20 cellular contexts compared by ENCODE assay signal in genomic region chr14:79583738-79584405, GRCh38.
DNase-seq lines count a peak whose midpoint lies in the region; ATAC-seq, FAIRE-seq and TF ChIP-seq lines count a peak whose summit lies in the region.
"Had no signal": no experiment of that assay in that cellular context is flagged by ENCODE, and none has a peak within 500 bp of the region (broad histone marks: within the 10 kb centered on the region; RNA-seq: fewer than 3 reads in every experiment).

No MANE protein-coding gene starts in this region.

- TF ChIP-seq POLR2A in IMR-90 (IDR thresholded peaks at IDR 0.05; ENCODE audit: low read depth, low read length): no peak

- H2BK15ac ChIP-seq in IMR-90 (ENCODE audit: low read depth, low read length): peak overlapping the region; percentile 95

- dilution Hi-C loops in IMR-90 (cut with HindIII; ENCODE audit: low sequenced_read_pairs, unreplicated experiment): no loop called here

- H3K4me1 ChIP-seq in IMR-90 (ENCODE audit: control insufficient read depth, insufficient read depth, low read length): peaks cover 14% of the 10 kb centered on the region
- H3K4me1 ChIP-seq: left lung, Peyer's patch had no signal

- ATAC-seq in IMR-90 (ENCODE audit: low read depth): peak; percentile 36
- ATAC-seq: right cardiac atrium; stimulated activated naive CD8-positive, alpha-beta T cell treated with anti-CD3 and anti-CD28 coated beads, Interleukin-15, amount 100 ng/mL, for 72 hours had no signal

- peak overlapping the region; percentile 87 for H3K56ac ChIP-seq in IMR-90 (ENCODE audit: extremely low read depth, insufficient read depth, low read length)

- H2BK20ac ChIP-seq in IMR-90 (ENCODE audit: low read depth, low read length): peak overlapping the region; percentile 94

- peak overlapping the region; percentile 92 for H4K91ac ChIP-seq in IMR-90 (ENCODE audit: insufficient read depth, low read depth, low read length)

- H3K27me3 ChIP-seq in AG04450 (ENCODE audit: control insufficient read depth, insufficient read depth, low read length) (no peaks in the 10 kb centered on the region), IMR-90 (ENCODE audit: control insufficient read depth, insufficient read depth, low read length) (no peaks in the 10 kb centered on the region), bronchial epithelial cell (ENCODE audit: control insufficient read depth, insufficient read depth, low read length) (no peaks in the 10 kb centered on the region)
- H3K27me3 ChIP-seq: dorsolateral prefrontal cortex, left lung, neutrophil, Peyer's patch had no signal

- peaks cover 2% of the 10 kb centered on the region; the same call in 1 of the 2 replicates for H3K9me3 ChIP-seq in AG04450 (ENCODE audit: control insufficient read depth, insufficient read depth, low read length)
- no peaks in the 10 kb centered on the region for H3K9me3 ChIP-seq in IMR-90 (ENCODE audit: control insufficient read depth, insufficient read depth, low read length)
- H3K9me3 ChIP-seq: left lung, neutrophil, Peyer's patch had no signal

- peak overlapping the region; percentile 49 for H2AK5ac ChIP-seq in IMR-90 (ENCODE audit: low read depth, low read length)

- CTCF ChIA-PET in AG04450 (lab: Charles Lee): interaction anchor here (0.6 to 1.5 kb wide), 6 partner anchors 8 to 650 kb away, joined by 3 to 7 read pairs (median 4); no protein-coding TSS in a partner anchor
- CTCF ChIA-PET in IMR-90 (lab: Yijun Ruan, JAX): interaction anchor here (1.0 to 1.5 kb wide), 3 partner anchors 19 to 77 kb away, joined by 3 to 4 read pairs (median 3); no protein-coding TSS in a partner anchor

- H3K4ac ChIP-seq in IMR-90 (ENCODE audit: low read depth, low read length): peak overlapping the region; percentile 88

- peak overlapping the region; percentile 47; the same call in 1 of the 2 replicates for H4K5ac ChIP-seq in IMR-90 (ENCODE audit: low read depth, low read length)

- H3K27ac ChIP-seq in AG04450 (ENCODE audit: low read depth, low read length) (peak overlapping the region; percentile 72), IMR-90 (ENCODE audit: insufficient read depth, low read length) (peak overlapping the region; percentile 85; the same call in 1 of the 2 replicates)
- H3K27ac ChIP-seq: left lung, neutrophil, Peyer's patch had no signal

- H3K9ac ChIP-seq in IMR-90 (ENCODE audit: low read depth, low read length): no peak overlapping the region; the same call in 1 of the 2 replicates

- no peak overlapping the region for H2AFZ ChIP-seq in IMR-90 (replicated peaks; ENCODE audit: low read length, poor library complexity)

- no CpG with 5 or more reads among the region's 4 CpGs for WGBS in IMR-90 (ENCODE audit: extremely low coverage in 2 of 2, insufficient read length in 1 of 2), 2 experiments

- POLR2A ChIA-PET in AG04450 (lab: Yijun Ruan, JAX) (interaction anchor here (2.0 kb wide), 1 partner anchor 15 kb away, joined by 6 read pairs; no protein-coding TSS in a partner anchor), IMR-90 (lab: Charles Lee; ENCODE audit: unreplicated experiment) (no interaction called here)

- peak overlapping the region; percentile 94 for H3K18ac ChIP-seq in IMR-90 (ENCODE audit: low read depth, low read length)

- peak overlapping the region; percentile 95 for H2BK120ac ChIP-seq in IMR-90 (ENCODE audit: low read depth, low read length)

- H3K79me1 ChIP-seq in IMR-90 (ENCODE audit: low read depth in 1 of 2, low read length in 2 of 2): no peaks in the 10 kb centered on the region

- TF ChIP-seq CTCF in AG04450 (IDR thresholded peaks at IDR 0.05; ENCODE audit: low read depth, low read length): no peak
- no peak for TF ChIP-seq CTCF in IMR-90 (conservative IDR thresholded peaks at IDR 0.05; ENCODE audit: low read depth, low read length)
- TF ChIP-seq CTCF in bronchial epithelial cell (IDR thresholded peaks at IDR 0.05; ENCODE audit: insufficient read depth, low read length, severe bottlenecking): no peak

- H4K8ac ChIP-seq in IMR-90 (ENCODE audit: low read depth in 2 of 2, low read length in 2 of 2): peak overlapping the region; percentile 80 to 87

- intact Hi-C loops in IMR-90 (cut with micrococcal nuclease): loop anchor here (2.0 to 10.0 kb wide), 6 partner anchors 215 to 1271 kb away; no protein-coding TSS in a partner anchor

- peak overlapping the region; percentile 32; the same call in 1 of the 2 replicates for H3K4me2 ChIP-seq in IMR-90 (ENCODE audit: low read depth, low read length)

- no TSS peak for BruUV-seq in IMR-90 (replicated peaks; lab: Mats Ljungman, UMichigan)

- no peaks in the 10 kb centered on the region for H3K36me3 ChIP-seq in IMR-90 (ENCODE audit: control insufficient read depth, insufficient read depth, low read length)
- H3K36me3 ChIP-seq in bronchial epithelial cell (ENCODE audit: control insufficient read depth, insufficient read depth, low read length): no peaks in the 10 kb centered on the region
- H3K36me3 ChIP-seq: left lung, neutrophil, Peyer's patch had no signal

- H3K4me3 ChIP-seq in AG04450 (ENCODE audit: low read depth, low read length) (no peak overlapping the region), IMR-90 (ENCODE audit: insufficient read depth, low read depth, low read length) (no peak overlapping the region), bronchial epithelial cell (ENCODE audit: low read depth, low read length) (no peak overlapping the region)
- H3K4me3 ChIP-seq: dorsolateral prefrontal cortex, left lung, Peyer's patch had no signal

- peak overlapping the region; percentile 84 for H3K23ac ChIP-seq in IMR-90 (ENCODE audit: low read depth, low read length)

- no peak overlapping the region for H2AK9ac ChIP-seq in IMR-90 (replicated peaks; ENCODE audit: low read depth, low read length, poor library complexity)

- H3K9me1 ChIP-seq in IMR-90 (ENCODE audit: insufficient read depth, low read length): peaks cover 7% of the 10 kb centered on the region; the same call in 1 of the 2 replicates

- no peaks in the 10 kb centered on the region for H4K20me1 ChIP-seq in IMR-90 (ENCODE audit: insufficient read depth, low read length)

- DNase-seq in AG04450 (ENCODE audit: low read depth, low spot score): peak; percentile 18
- DNase-seq in IMR-90: peak; percentile 88
- DNase-seq in bronchial epithelial cell (ENCODE audit: low read depth): peak; percentile 50
- DNase-seq in iris pigment epithelial cell (ENCODE audit: low read depth): peak; percentile 88
- DNase-seq in NCI-H510A (lab: John Stamatoyannopoulos, UW): no peak
- DNase-seq in germinal center (ENCODE audit: low spot score): no peak
- no peak for DNase-seq in NCI-H128 (lab: John Stamatoyannopoulos, UW; ENCODE audit: unreplicated experiment)
- DNase-seq in NCI-H1105 treated with DMSO at 0.1 percent for 48 hours (lab: John Stamatoyannopoulos, UW): no peak
- DNase-seq: activated CD4-positive, alpha-beta T cell treated with anti-CD3 and anti-CD28 coated beads, Interleukin-2, amount 10 ng/mL, durations not matched to agents 24 days and 14 days; activated CD8-positive, alpha-beta memory T cell treated with anti-CD3 and anti-CD28 coated beads, Interleukin-2, amount 50 U/mL, for 48 hours; dorsolateral prefrontal cortex; left lung; NCI-H1092; Peyer's patch; right cardiac atrium; stimulated activated naive CD8-positive, alpha-beta T cell treated with anti-CD3 and anti-CD28 coated beads, Interleukin-15, amount 100 ng/mL, for 72 hours had no signal

- peak overlapping the region; percentile 62 for H3K14ac ChIP-seq in IMR-90 (replicated peaks; ENCODE audit: low read depth, low read length)

- H2BK5ac ChIP-seq in IMR-90 (ENCODE audit: low read depth, low read length, poor library complexity, severe bottlenecking): peak overlapping the region; percentile 95

- in situ Hi-C loops in IMR-90 (cut with MboI; ENCODE audit: low sequenced_read_pairs): no loop called here

- no peak for FAIRE-seq in bronchial epithelial cell (lab: Jason Lieb, UNC)
- FAIRE-seq: G401.6, GM12892, TTC549 had no signal

- TF ChIP-seq RAD21 in IMR-90 (IDR thresholded peaks at IDR 0.05; ENCODE audit: low read length): no peak

TF ChIP-seq in IMR-90, 13 proteins besides CTCF, POLR2A, EP300 and RAD21:
- TF ChIP-seq RFX5 (IDR thresholded peaks at IDR 0.05; ENCODE audit: low read depth, low read length) (no peak), FOS (IDR thresholded peaks at IDR 0.05; ENCODE audit: low read depth, low read length) (peak; percentile 34; the same call in 1 of the 2 replicates), CEBPB (IDR thresholded peaks at IDR 0.05; ENCODE audit: low read depth, low read length) (peak; percentile 77)
TF ChIP-seq in IMR-90: peak in this region for 2.

Comparison
In these comparisons a context has a peak if more than half of its experiments do, and no peak if none do; other contexts are left out.
1. DNase-seq: peak in AG04450 (single experiment), IMR-90 (single experiment), bronchial epithelial cell (single experiment) and iris pigment epithelial cell (single experiment); none in NCI-H510A (single experiment), germinal center (single experiment), NCI-H128 (single experiment) and NCI-H1105 treated with DMSO at 0.1 percent for 48 hours (single experiment).